12 cellular contexts compared by ENCODE assay signal in the genomic region with DNA sequence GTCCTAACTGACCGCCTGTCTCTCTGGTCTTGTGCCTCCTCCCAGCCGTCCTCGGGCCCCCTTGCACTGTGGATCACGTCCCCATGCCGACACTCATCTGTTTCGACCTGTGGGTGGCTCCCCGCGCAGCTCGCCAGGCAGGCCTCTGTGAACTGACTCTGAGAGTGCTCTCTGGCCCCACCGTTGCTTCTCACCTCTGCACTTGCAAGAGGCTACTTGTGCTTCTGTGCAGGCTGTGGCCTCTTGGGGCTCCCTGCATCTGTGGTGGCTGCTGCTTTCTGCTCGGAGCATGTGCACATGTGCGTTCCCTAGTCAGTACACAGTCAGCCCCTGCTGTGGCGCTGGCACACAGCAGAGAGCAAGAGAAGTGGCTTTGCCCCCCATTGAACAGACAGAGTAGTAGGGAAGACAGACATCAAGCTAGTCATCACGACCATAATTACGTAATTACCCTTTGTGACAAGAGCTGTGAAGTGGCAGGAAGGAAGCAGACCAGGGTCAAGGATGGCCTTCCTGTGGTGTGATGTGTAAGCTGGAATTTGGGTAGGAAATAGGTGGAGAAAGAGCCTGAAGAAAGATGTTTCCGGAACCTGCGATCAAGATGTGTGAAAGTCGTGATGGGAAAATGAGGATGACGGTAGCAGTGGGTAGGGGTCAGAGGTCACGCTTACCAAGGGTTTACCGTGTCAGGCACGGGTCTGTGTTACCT.
DNase-seq lines count a peak whose midpoint lies in the region; ATAC-seq, FAIRE-seq and TF ChIP-seq lines count a peak whose summit lies in the region.
"Had no signal": no experiment of that assay in that cellular context is flagged by ENCODE, and none has a peak within 500 bp of the region (broad histone marks: within the 10 kb centered on the region; RNA-seq: fewer than 3 reads in every experiment).

No MANE protein-coding gene starts in this region.

- no peak for TF ChIP-seq EP300 in upper lobe of left lung (IDR thresholded peaks at IDR 0.05)

- intact Hi-C loops in kidney (cut with DNase I): no loop called here

- peak overlapping the region; percentile 54 to 66 for H3K27ac ChIP-seq in kidney (ENCODE audit: low read depth in 2 of 2, low read length in 2 of 2)
- peak overlapping the region; percentile 47 to 71 (median 56) for H3K27ac ChIP-seq in upper lobe of left lung

- no peak overlapping the region for H3K4me3 Mint-ChIP-seq in activated T-cell treated with anti-CD3 and anti-CD28 coated beads, Interleukin-2, amount 50 U/mL, for 72 hours
- H3K4me3 Mint-ChIP-seq in activated T-helper 17 cell treated with anti-CD3 and anti-CD28 coated beads, Interleukin-2, amount 50 U/mL, for 72 hours: no peak overlapping the region
- H3K4me3 Mint-ChIP-seq: activated naive CD4-positive, alpha-beta T cell treated with anti-CD3 and anti-CD28 coated beads for 36 hours; neural crest cell had no signal

- no peak for TF ChIP-seq POLR2A in upper lobe of left lung (IDR thresholded peaks at IDR 0.05)
- no peak for TF ChIP-seq POLR2A in H54 (IDR thresholded peaks at IDR 0.05; ENCODE audit: low read depth, low read length)

- H3K4me1 ChIP-seq in kidney (ENCODE audit: control insufficient read depth in 1 of 2, insufficient read depth in 1 of 2, low read depth in 1 of 2, low read length in 2 of 2) (peaks cover 36 to 52% of the 10 kb centered on the region in 2 donors), upper lobe of left lung (peaks cover 6 to 16% (median 12%) of the 10 kb centered on the region in 4 donors)

- ATAC-seq in activated T-cell treated with anti-CD3 and anti-CD28 coated beads, Interleukin-2, amount 50 U/mL, for 72 hours (replicated peaks in 1 of 2): no peak
- no peak for ATAC-seq in upper lobe of left lung (ENCODE audit: low FRiP score in 2 of 2)
- ATAC-seq in activated T-helper 17 cell treated with anti-CD3 and anti-CD28 coated beads, Interleukin-2, amount 50 U/mL, for 72 hours (replicated peaks): no peak
- no peak for ATAC-seq in HG02884 (IDR thresholded peaks at IDR 0.05; ENCODE audit: unreplicated experiment)

- H3K9me3 Mint-ChIP-seq in activated T-cell treated with anti-CD3 and anti-CD28 coated beads, Interleukin-2, amount 50 U/mL, for 72 hours: peaks cover 6 to 9% of the 10 kb centered on the region in 2 donors
- no peaks in the 10 kb centered on the region for H3K9me3 Mint-ChIP-seq in activated T-helper 17 cell treated with anti-CD3 and anti-CD28 coated beads, Interleukin-2, amount 50 U/mL, for 72 hours
- H3K9me3 Mint-ChIP-seq: neural crest cell had no signal

- no peak for DNase-seq in activated T-cell treated with anti-CD3 and anti-CD28 coated beads, Interleukin-2, amount 50 U/mL, for 72 hours
- no peak for DNase-seq in activated T-cell treated with anti-CD3 and anti-CD28 coated beads, Interleukin-2, amount 50 U/mL, for 48 hours
- peak; percentile 77 for DNase-seq in kidney
- DNase-seq in upper lobe of left lung: peak in 1 of 2 donors; percentile 61
- no peak for DNase-seq in H54 (ENCODE audit: insufficient read length, low spot score)
- DNase-seq: activated naive CD4-positive, alpha-beta T cell treated with anti-CD3 and anti-CD28 coated beads for 36 hours; NCI-H1694; stimulated activated CD4-positive, alpha-beta T cell treated with anti-CD3 and anti-CD28 coated beads, Interleukin-4, amount 100 ng/mL, for 1 hour had no signal

- no peak overlapping the region for H3K9ac ChIP-seq in kidney (ENCODE audit: low read length in 2 of 2)

- H3K36me3 Mint-ChIP-seq in activated T-cell treated with anti-CD3 and anti-CD28 coated beads, Interleukin-2, amount 50 U/mL, for 72 hours (ENCODE audit: insufficient read depth in 2 of 2): peaks cover 12 to 30% of the 10 kb centered on the region in 2 donors
- peaks cover 13% of the 10 kb centered on the region for H3K36me3 Mint-ChIP-seq in activated T-helper 17 cell treated with anti-CD3 and anti-CD28 coated beads, Interleukin-2, amount 50 U/mL, for 72 hours (ENCODE audit: low read depth)

- H3K27me3 Mint-ChIP-seq in activated T-cell treated with anti-CD3 and anti-CD28 coated beads, Interleukin-2, amount 50 U/mL, for 72 hours (ENCODE audit: low read depth): no peaks in the 10 kb centered on the region
- no peaks in the 10 kb centered on the region for H3K27me3 Mint-ChIP-seq in activated T-helper 17 cell treated with anti-CD3 and anti-CD28 coated beads, Interleukin-2, amount 50 U/mL, for 72 hours

- no peak for FAIRE-seq in kidney (lab: Jason Lieb, UNC)
- no peak for FAIRE-seq in H54 (lab: Jason Lieb, UNC)

- 73 to 79% methylated on average over 22 of the region's 22 CpGs for WGBS in upper lobe of left lung, 2 donors

- peaks cover 21% of the 10 kb centered on the region for H3K4me1 Mint-ChIP-seq in activated T-cell treated with anti-CD3 and anti-CD28 coated beads, Interleukin-2, amount 50 U/mL, for 72 hours (ENCODE audit: low read depth)
- peaks cover 14% of the 10 kb centered on the region for H3K4me1 Mint-ChIP-seq in activated T-helper 17 cell treated with anti-CD3 and anti-CD28 coated beads, Interleukin-2, amount 50 U/mL, for 72 hours

- no peaks in the 10 kb centered on the region for H3K27me3 ChIP-seq in upper lobe of left lung

- TF ChIP-seq CTCF in kidney (IDR thresholded peaks at IDR 0.05; ENCODE audit: borderline replicate concordance, extremely low read depth, insufficient read depth): no peak
- no peak for TF ChIP-seq CTCF in upper lobe of left lung (IDR thresholded peaks at IDR 0.05)

- H3K36me3 ChIP-seq in kidney (ENCODE audit: control insufficient read depth in 1 of 2, insufficient read depth in 2 of 2, low read length in 2 of 2) (no peaks in the 10 kb centered on the region), upper lobe of left lung (no peaks in the 10 kb centered on the region)

- H3K9me3 ChIP-seq in kidney (ENCODE audit: control insufficient read depth in 1 of 2, low read length in 2 of 2): no peaks in the 10 kb centered on the region
- no peaks in the 10 kb centered on the region for H3K9me3 ChIP-seq in upper lobe of left lung

- H3K4me3 ChIP-seq in kidney (ENCODE audit: low read length in 2 of 2) (no peak overlapping the region), upper lobe of left lung (no peak overlapping the region)

- H3K27ac Mint-ChIP-seq in activated T-cell treated with anti-CD3 and anti-CD28 coated beads, Interleukin-2, amount 50 U/mL, for 72 hours: peak overlapping the region; percentile 8
- no peak overlapping the region for H3K27ac Mint-ChIP-seq in activated T-helper 17 cell treated with anti-CD3 and anti-CD28 coated beads, Interleukin-2, amount 50 U/mL, for 72 hours
- H3K27ac Mint-ChIP-seq: activated naive CD4-positive, alpha-beta T cell treated with anti-CD3 and anti-CD28 coated beads for 36 hours had no signal

TF ChIP-seq in PFSK-1, 5 proteins besides CTCF, POLR2A, EP300 and RAD21:
- no peak for TF ChIP-seq TAF1 (IDR thresholded peaks at IDR 0.05; ENCODE audit: borderline replicate concordance, insufficient read depth, low read length)
- peak; percentile 54 for TF ChIP-seq FOXP2 (optimal IDR thresholded peaks at IDR 0.05; ENCODE audit: borderline replicate concordance, extremely low read depth, extremely low read length, insufficient read depth)
- peak in 1 of 2 experiments; percentile 15; a peak in 1 of 4 replicates for TF ChIP-seq REST (IDR thresholded peaks at IDR 0.05; ENCODE audit: insufficient read depth in 1 of 2, low read depth in 2 of 2, low read length in 2 of 2)
TF ChIP-seq in PFSK-1: peak in this region for 2.
